Comparison of ENCODE assay signal across 1 cellular context in genomic region chr3:46559030-46559704, GRCh38.
TF ChIP-seq lines count a peak whose summit lies in the region.

No MANE protein-coding gene starts in this region.

TF ChIP-seq in endothelial cell of umbilical vein, 7 proteins besides CTCF, POLR2A, EP300 and RAD21:
- TF ChIP-seq POLR2AphosphoS5 (IDR thresholded peaks at IDR 0.05; ENCODE audit: insufficient read depth, low read depth, low read length) (no peak), EZH2 (IDR thresholded peaks at IDR 0.05; ENCODE audit: borderline replicate concordance, low read depth, low read length, severe bottlenecking) (no peak), JUN (IDR thresholded peaks at IDR 0.05; ENCODE audit: borderline replicate concordance, insufficient read depth, insufficient read length, low read depth) (no peak), GATA2 (IDR thresholded peaks at IDR 0.05; ENCODE audit: insufficient read depth, insufficient read length, low read depth, low read length) (no peak), FOS (IDR thresholded peaks at IDR 0.05; ENCODE audit: borderline replicate concordance, insufficient read depth, low read length) (no peak), MYC (IDR thresholded peaks at IDR 0.05; ENCODE audit: low read depth, low read length) (no peak)
- TF ChIP-seq, protein P1, sequence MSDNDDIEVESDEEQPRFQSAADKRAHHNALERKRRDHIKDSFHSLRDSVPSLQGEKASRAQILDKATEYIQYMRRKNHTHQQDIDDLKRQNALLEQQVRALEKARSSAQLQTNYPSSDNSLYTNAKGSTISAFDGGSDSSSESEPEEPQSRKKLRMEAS (IDR thresholded peaks at IDR 0.05; ENCODE audit: insufficient read depth, insufficient read length): no peak
TF ChIP-seq in endothelial cell of umbilical vein: peak in this region for 0.
